ENCODE assay signal across 12 cellular contexts in the genomic region with DNA sequence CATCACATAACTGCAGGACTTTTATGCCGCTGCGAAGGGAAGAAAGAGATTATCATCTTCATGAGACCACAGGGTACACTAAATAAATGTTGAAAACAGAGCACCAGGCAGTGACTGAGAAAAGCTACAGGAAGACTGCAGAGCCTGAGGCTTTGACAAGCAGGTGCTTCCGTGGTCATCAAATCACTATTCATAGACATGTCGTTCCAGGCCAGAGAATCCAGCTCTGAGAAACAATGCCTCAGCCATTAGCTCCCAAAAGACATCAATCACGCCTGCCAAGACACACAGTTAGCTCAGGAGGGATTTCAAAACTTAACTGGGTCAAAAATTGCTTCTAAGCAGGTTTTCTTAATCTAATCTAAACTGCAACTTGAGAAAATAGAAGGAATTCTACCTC. TPM values are rescaled to one million over a fixed set of nuclear protein-coding genes. Genes with fewer than 3 reads are reported as not detected.
A peak's percentile ranks its signal among the peaks of the same experiment; 100 is the strongest.
DNase-seq lines count a peak whose midpoint lies in the region; ATAC-seq, FAIRE-seq and TF ChIP-seq lines count a peak whose summit lies in the region.
"Had no signal": no experiment of that assay in that cellular context is flagged by ENCODE, and none has a peak within 500 bp of the region (broad histone marks: within the 10 kb centered on the region; RNA-seq: fewer than 3 reads in every experiment).

No MANE protein-coding gene starts in this region.

- peak; percentile 60 for FAIRE-seq in GM12892 (lab: Jason Lieb, UNC)

- DNase-seq in GM12892 (ENCODE audit: insufficient read length) (no peak), NCI-H526 (lab: John Stamatoyannopoulos, UW) (peak; percentile 68 to 69), NCI-H2196 (lab: John Stamatoyannopoulos, UW; ENCODE audit: unreplicated experiment) (no peak), SIG-M5 (lab: John Stamatoyannopoulos, UW) (no peak)
- DNase-seq in stimulated activated naive CD4-positive, alpha-beta T cell (lab: John Stamatoyannopoulos, UW), result no peak
- DNase-seq: activated CD8-positive, alpha-beta T cell treated with anti-CD3 and anti-CD28 coated beads, Interleukin-2, amount 10 ng/mL, durations not matched to agents 7 days and 5 days; left colon; psoas muscle had no signal

- no peak for TF ChIP-seq POLR2A in GM12892 (IDR thresholded peaks at IDR 0.05; ENCODE audit: low read depth, low read length)

- peak; percentile 95 for ATAC-seq in GM19467 (IDR thresholded peaks at IDR 0.05; ENCODE audit: unreplicated experiment)
- peak; percentile 97 for ATAC-seq in HG03135 (IDR thresholded peaks at IDR 0.05; ENCODE audit: unreplicated experiment)
- no peak for ATAC-seq in GM21390 (IDR thresholded peaks at IDR 0.05; ENCODE audit: unreplicated experiment)
- ATAC-seq: activated CD8-positive, alpha-beta T cell treated with anti-CD3 and anti-CD28 coated beads, Interleukin-2, amount 10 ng/mL, durations not matched to agents 7 days and 5 days; left colon; psoas muscle; Right ventricle myocardium inferior had no signal

RNA-seq across cellular contexts. Expression of gene GARIN6, which starts 47.2 kb away (rescaled TPM):
- not detected for polyA plus RNA-seq in GM12892 (2012; ENCODE audit: missing spikeins)
- polyA plus RNA-seq: psoas muscle had no signal

Comparison
In these comparisons a context has a peak if more than half of its experiments do, and no peak if none do; other contexts are left out.
1. DNase-seq: peak in NCI-H526 (2 of 2); none in GM12892 (single experiment), NCI-H2196 (single experiment), stimulated activated naive CD4-positive, alpha-beta T cell (0 of 6) and SIG-M5 (single experiment).